ENCODE assay signal across 17 cellular contexts in genomic region chr10:82980321-82980720, GRCh38.
DNase-seq lines count a peak whose midpoint lies in the region; TF ChIP-seq lines count a peak whose summit lies in the region.
"Had no signal": no experiment of that assay in that cellular context is flagged by ENCODE, and none has a peak within 500 bp of the region (broad histone marks: within the 10 kb centered on the region; RNA-seq: fewer than 3 reads in every experiment).

No MANE protein-coding gene starts in this region.

- H3K36me3 Mint-ChIP-seq in nephron progenitor cell (ENCODE audit: low read depth): no peaks in the 10 kb centered on the region
- H3K36me3 Mint-ChIP-seq: CD4-positive, CD25-positive, alpha-beta regulatory T cell had no signal

- no peaks in the 10 kb centered on the region for H3K27me3 ChIP-seq in BE2C
- H3K27me3 ChIP-seq in HAP-1 (ENCODE audit: low read depth): no peaks in the 10 kb centered on the region

- no peaks in the 10 kb centered on the region for H3K9me3 Mint-ChIP-seq in nephron progenitor cell

- peak; percentile 19 for DNase-seq in BE2C
- DNase-seq in NCI-H69 (lab: John Stamatoyannopoulos, UW): peak; percentile 29
- peak; percentile 3 for DNase-seq in astrocyte of the hippocampus (ENCODE audit: low read depth, low spot score)
- no peak for DNase-seq in nephron progenitor cell
- no peak for DNase-seq in HAP-1 (ENCODE audit: low spot score in 2 of 2)
- DNase-seq in ecto neural progenitor cell (ENCODE audit: low spot score): no peak
- DNase-seq in SHP77 treated with DMSO at 0.1 percent for 48 hours (lab: John Stamatoyannopoulos, UW): no peak
- DNase-seq: CD4-positive, CD25-positive, alpha-beta regulatory T cell; DMS79 treated with DMSO at 0.1 percent for 48 hours; KBM-7; NCI-H1092; NCI-H1436; NCI-H187 treated with DMSO at 0.1 percent for 48 hours; NCI-H526; PC-9; RPMI8226; SIG-M5 had no signal

- no peak overlapping the region for H3K4me3 Mint-ChIP-seq in nephron progenitor cell
- H3K4me3 Mint-ChIP-seq: CD4-positive, CD25-positive, alpha-beta regulatory T cell had no signal

- in situ Hi-C loops in HAP-1 (cut with MboI; ENCODE audit: low sequenced_read_pairs): no loop called here

- H3K4me1 ChIP-seq in BE2C (peaks cover 13% of the 10 kb centered on the region), HAP-1 (no peaks in the 10 kb centered on the region)

- no peak for TF ChIP-seq CTCF in BE2C (IDR thresholded peaks at IDR 0.05; ENCODE audit: low read depth, low read length)
- TF ChIP-seq CTCF in nephron progenitor cell (IDR thresholded peaks at IDR 0.05): no peak

- no peak overlapping the region for H3K4me3 ChIP-seq in BE2C (ENCODE audit: low read depth, low read length)
- no peak overlapping the region for H3K4me3 ChIP-seq in HAP-1
- H3K4me3 ChIP-seq: PC-9 had no signal

- H3K4me1 Mint-ChIP-seq in nephron progenitor cell: peaks cover 10% of the 10 kb centered on the region
- H3K4me1 Mint-ChIP-seq: CD4-positive, CD25-positive, alpha-beta regulatory T cell had no signal

- H3K27ac Mint-ChIP-seq in nephron progenitor cell: peak overlapping the region; percentile 49
- H3K27ac Mint-ChIP-seq: CD4-positive, CD25-positive, alpha-beta regulatory T cell had no signal

- peaks cover 1% of the 10 kb centered on the region for H3K27me3 Mint-ChIP-seq in nephron progenitor cell (ENCODE audit: low read depth, poor library complexity)
- H3K27me3 Mint-ChIP-seq: CD4-positive, CD25-positive, alpha-beta regulatory T cell had no signal

- H3K9me3 ChIP-seq in BE2C: no peaks in the 10 kb centered on the region
- no peaks in the 10 kb centered on the region for H3K9me3 ChIP-seq in HAP-1

- H3K36me3 ChIP-seq in BE2C (no peaks in the 10 kb centered on the region), HAP-1 (replicated peaks) (no peaks in the 10 kb centered on the region)

Comparison
In these comparisons a context has a peak if more than half of its experiments do, and no peak if none do; other contexts are left out.
1. DNase-seq: peak in BE2C (single experiment), NCI-H69 (single experiment) and astrocyte of the hippocampus (single experiment); none in nephron progenitor cell (single experiment), HAP-1 (0 of 2), ecto neural progenitor cell (single experiment) and SHP77 treated with DMSO at 0.1 percent for 48 hours (single experiment).